ENCODE assay signal across 9 cellular contexts in genomic region chr12:116532428-116532827, GRCh38. TPM values are rescaled to one million over a fixed set of nuclear protein-coding genes. Genes with fewer than 3 reads are reported as not detected.
DNase-seq lines count a peak whose midpoint lies in the region; ATAC-seq, FAIRE-seq and TF ChIP-seq lines count a peak whose summit lies in the region.
"Had no signal": no experiment of that assay in that cellular context is flagged by ENCODE, and none has a peak within 500 bp of the region (broad histone marks: within the 10 kb centered on the region; RNA-seq: fewer than 3 reads in every experiment).

No MANE protein-coding gene starts in this region.

- TF ChIP-seq CTCF in CD8-positive, alpha-beta T cell (IDR thresholded peaks at IDR 0.05), result no peak
- TF ChIP-seq CTCF in GM12878 (IDR thresholded peaks at IDR 0.05 in 2 of 3, conservative IDR thresholded peaks at IDR 0.05 in 1 of 3; ENCODE audit: control insufficient read depth in 2 of 3, extremely low read depth in 1 of 3, insufficient read depth in 1 of 3, low read depth in 3 of 3, low read length in 3 of 3) (no peak), neural progenitor cell (IDR thresholded peaks at IDR 0.05) (no peak)

- in situ Hi-C loops in GM12878 (cut with MboI), result no loop called here

- H3K4me1 ChIP-seq in CD8-positive, alpha-beta T cell (ENCODE audit: insufficient read depth, low read length), result peaks cover 12% of the 10 kb centered on the region
- H3K4me1 ChIP-seq in GM12878 (ENCODE audit: control insufficient read depth, insufficient read depth, low read length), result peaks cover 14% of the 10 kb centered on the region
- H3K4me1 ChIP-seq in neural progenitor cell, result peaks cover 13% of the 10 kb centered on the region

- peaks cover 3% of the 10 kb centered on the region for H3K27me3 Mint-ChIP-seq in CD8-positive, alpha-beta T cell (ENCODE audit: low read depth)
- H3K27me3 Mint-ChIP-seq in IgD-negative memory B cell, result no peaks in the 10 kb centered on the region
- H3K27me3 Mint-ChIP-seq in neural progenitor cell (ENCODE audit: insufficient read depth, low read depth), result peaks cover 2% of the 10 kb centered on the region

- TF ChIP-seq POLR2A in GM12878 (IDR thresholded peaks at IDR 0.05; ENCODE audit: low read depth, low read length), result no peak

- RAD21 ChIA-PET in GM12878 (lab: Charles Lee; ENCODE audit: unreplicated experiment), result interaction anchor here (2.7 kb wide), 1 partner anchor 27 kb away, joined by 25 read pairs; the partner anchor contains the start of gene MAP1LC3B2

- SMC1A ChIA-PET in GM12878 (lab: Charles Lee; ENCODE audit: uncharacterized antibody, unreplicated experiment), result no interaction called here

- CTCF ChIA-PET in CD8-positive, alpha-beta T cell (lab: Charles Lee), result interaction anchor here (0.6 kb wide), 1 partner anchor 68 kb away, joined by 3 read pairs; no protein-coding TSS in a partner anchor
- CTCF ChIA-PET in GM12878 (lab: Yijun Ruan, JAX), result interaction anchor here (0.8 to 1.0 kb wide), 2 partner anchors 10 to 28 kb away, joined by 3 read pairs; no protein-coding TSS in a partner anchor

- WGBS in GM12878 (ENCODE audit: insufficient coverage, insufficient replicate concordance, low lambda C conversion rate, missing lambda C conversion rate), result 46% methylated on average over 4 of the region's 4 CpGs

- DNase-seq in CD8-positive, alpha-beta T cell, result no peak
- DNase-seq in GM12878 (ENCODE audit: low read depth, low spot score), result no peak
- DNase-seq in neural progenitor cell (ENCODE audit: low spot score), result no peak
- DNase-seq in effector CD8-positive, alpha-beta T cell (lab: John Stamatoyannopoulos, UW), result no peak
- DNase-seq in NCI-H1694 (lab: John Stamatoyannopoulos, UW), result no peak

- TF ChIP-seq RAD21 in GM12878 (IDR thresholded peaks at IDR 0.05; ENCODE audit: insufficient read depth, low read depth, low read length), result no peak; the same call in 1 of the 2 replicates

- no peaks in the 10 kb centered on the region for H3K27me3 ChIP-seq in CD8-positive, alpha-beta T cell (ENCODE audit: insufficient read depth, low read length)
- H3K27me3 ChIP-seq in GM12878 (replicated peaks in 1 of 2; ENCODE audit: control insufficient read depth in 2 of 2, insufficient read depth in 2 of 2, low read length in 1 of 2) (no peaks in the 10 kb centered on the region; a peak in 1 of 4 replicates), neural progenitor cell (no peaks in the 10 kb centered on the region)

- H3K79me2 ChIP-seq in GM12878 (ENCODE audit: control insufficient read depth, insufficient read depth, low read length), result no peaks in the 10 kb centered on the region
- no peaks in the 10 kb centered on the region for H3K79me2 ChIP-seq in neural progenitor cell (ENCODE audit: low read depth)

- no peak overlapping the region for H3K27ac Mint-ChIP-seq in CD8-positive, alpha-beta T cell
- H3K27ac Mint-ChIP-seq in IgD-negative memory B cell (peak overlapping the region; percentile 10 to 33 (median 18)), neural progenitor cell (peak overlapping the region; percentile 76)

- peaks cover 18% of the 10 kb centered on the region for H3K4me1 Mint-ChIP-seq in CD8-positive, alpha-beta T cell (ENCODE audit: low read depth)
- H3K4me1 Mint-ChIP-seq in IgD-negative memory B cell (peaks cover 10 to 21% (median 12%) of the 10 kb centered on the region in 3 donors), neural progenitor cell (peaks cover 52% of the 10 kb centered on the region)

- H3K4me2 ChIP-seq in GM12878 (ENCODE audit: control insufficient read depth, insufficient read depth) (no peak overlapping the region), neural progenitor cell (peak overlapping the region; percentile 88)

- no peak for TF ChIP-seq EP300 in GM12878 (IDR thresholded peaks at IDR 0.05; ENCODE audit: borderline replicate concordance in 1 of 2, control insufficient read depth in 1 of 2, low read depth in 2 of 2, low read length in 2 of 2)

- POLR2A ChIA-PET in CD8-positive, alpha-beta T cell (lab: Charles Lee), result interaction anchor here (0.6 kb wide), 2 partner anchors 20 to 173 kb away, joined by 3 read pairs; no protein-coding TSS in a partner anchor
- POLR2A ChIA-PET in GM12878 (lab: Charles Lee), result no interaction called here

- BruUV-seq in GM12878 (replicated peaks; lab: Mats Ljungman, UMichigan), result no TSS peak

- H3K27ac ChIP-seq in CD8-positive, alpha-beta T cell (ENCODE audit: low read depth, low read length), result no peak overlapping the region
- no peak overlapping the region for H3K27ac ChIP-seq in GM12878 (ENCODE audit: control insufficient read depth, insufficient read depth)
- H3K27ac ChIP-seq in neural progenitor cell, result no peak overlapping the region

- no peaks in the 10 kb centered on the region for H3K9me3 Mint-ChIP-seq in CD8-positive, alpha-beta T cell
- H3K9me3 Mint-ChIP-seq in IgD-negative memory B cell (no peaks in the 10 kb centered on the region), neural progenitor cell (no peaks in the 10 kb centered on the region)

- no peaks in the 10 kb centered on the region for H3K36me3 Mint-ChIP-seq in CD8-positive, alpha-beta T cell
- H3K36me3 Mint-ChIP-seq in IgD-negative memory B cell (peaks cover 6% of the 10 kb centered on the region), neural progenitor cell (no peaks in the 10 kb centered on the region)

- intact Hi-C loops in CD8-positive, alpha-beta T cell (cut with DNase I, micrococcal nuclease), result loop anchor here (5.0 to 10.0 kb wide), 6 partner anchors 60 to 382 kb away; partner anchors contain the start of genes FBXW8 (in 1 of the 2), MED13L (in 1 of the 2), RNFT2 (in 1 of the 2) and SPRING1 (in 1 of the 2)
- intact Hi-C loops in GM12878 (cut with micrococcal nuclease; ENCODE audit: unreplicated experiment), result no loop called here

- no peak for FAIRE-seq in GM12878 (lab: Jason Lieb, UNC)
- FAIRE-seq: endometrium had no signal

- peak overlapping the region; percentile 92 for H3K4me3 Mint-ChIP-seq in CD8-positive, alpha-beta T cell
- H3K4me3 Mint-ChIP-seq in IgD-negative memory B cell (peak overlapping the region; percentile 51 to 99 (median 92)), neural progenitor cell (peak overlapping the region; percentile 97)

- no peak for ATAC-seq in CD8-positive, alpha-beta T cell
- ATAC-seq in GM12878 (no peak), HG02970 (IDR thresholded peaks at IDR 0.05; ENCODE audit: low FRiP score, unreplicated experiment) (no peak)

- peaks cover 8% of the 10 kb centered on the region for H3F3A ChIP-seq in neural progenitor cell (ENCODE audit: low read depth)

- H2AFZ ChIP-seq in GM12878 (ENCODE audit: control insufficient read depth, low read depth, low read length) (no peak overlapping the region), neural progenitor cell (replicated peaks) (no peak overlapping the region)

- H3K9ac ChIP-seq in GM12878 (ENCODE audit: control insufficient read depth, insufficient read depth, low read length) (no peak overlapping the region), neural progenitor cell (no peak overlapping the region)

- H3K36me3 ChIP-seq in CD8-positive, alpha-beta T cell (ENCODE audit: insufficient read depth, low read length), result no peaks in the 10 kb centered on the region
- H3K36me3 ChIP-seq in GM12878 (ENCODE audit: control insufficient read depth in 2 of 2, insufficient read depth in 2 of 2, low read length in 1 of 2) (no peaks in the 10 kb centered on the region), neural progenitor cell (no peaks in the 10 kb centered on the region)

- no peaks in the 10 kb centered on the region for H3K9me3 ChIP-seq in CD8-positive, alpha-beta T cell (ENCODE audit: low read length)
- H3K9me3 ChIP-seq in GM12878 (replicated peaks; ENCODE audit: control insufficient read depth, insufficient read depth, low read length) (no peaks in the 10 kb centered on the region; the same call in 2 of the 3 replicates), neural progenitor cell (ENCODE audit: low read depth) (no peaks in the 10 kb centered on the region)

- H4K20me1 ChIP-seq in GM12878 (ENCODE audit: control insufficient read depth, insufficient read depth) (no peaks in the 10 kb centered on the region), neural progenitor cell (ENCODE audit: low read depth) (no peaks in the 10 kb centered on the region)

- no peak overlapping the region for H3K4me3 ChIP-seq in CD8-positive, alpha-beta T cell (ENCODE audit: low read depth, low read length)
- no peak overlapping the region for H3K4me3 ChIP-seq in GM12878
- H3K4me3 ChIP-seq in neural progenitor cell, result no peak overlapping the region

TF ChIP-seq in GM12878, 131 proteins besides CTCF, POLR2A, EP300 and RAD21:
- peak; percentile 57; the same call in 1 of the 2 replicates for TF ChIP-seq YY1 (IDR thresholded peaks at IDR 0.05; ENCODE audit: low read depth, low read length)
- TF ChIP-seq LARP7 (IDR thresholded peaks at IDR 0.05), result no peak
- no peak for TF ChIP-seq GABPA (IDR thresholded peaks at IDR 0.05; ENCODE audit: low read depth)
TF ChIP-seq in GM12878: peak in this region for 1.

RNA-seq across cellular contexts. Expression of gene MAP1LC3B2, which starts 26.8 kb away (rescaled TPM):
- 1 to 10 TPM in 1 of 2 experiments, under 1 TPM in 1; 0.97 to 1.3 TPM for total RNA-seq in CD8-positive, alpha-beta T cell
- polyA plus RNA-seq in IgD-negative memory B cell (6.9 TPM), GM12878 (2011; rRNA removed) (1.6 and 2.2 TPM in 2 replicates), GM12878 (2014; fragmentation: Illumina TruSeq; extraction: Trizol) (0.25 and 0.41 TPM in 2 replicates), GM12878 (2014; fragmentation: Nextera tagmentation; extraction: Ambion mirVana) (under 1 TPM; 0.23 to 0.40 TPM), GM12878 (2014; rRNA removed) (0.27 and 0.72 TPM in 2 replicates), GM12878 (2016; fragmentation: Nextera tagmentation; extraction: Ambion mirVana) (1 to 10 TPM; 2.7 TPM)
- 13.5 and 16.8 TPM in 2 replicates for total RNA-seq in GM12878 (2013; cell fraction: nucleolus; rRNA removed)
- total RNA-seq in GM12878 (2014; rRNA removed) (not detected in 2 replicates), GM12878 (2014; rRNA removed; fragmentation: Illumina TruSeq; extraction: Trizol) (not detected in 2 replicates), GM12878 (2021) (1.8 TPM in 1 of 2 replicates, not detected in the other), neural progenitor cell (ENCODE audit: low replicate concordance) (0.39 and 1.5 TPM in 2 replicates)
- polyA plus RNA-seq in GM12878 (2011; ENCODE audit: low read depth), result 1.7 TPM
- polyA plus RNA-seq in GM12878 (2011; cell fraction: cytosol; rRNA removed), result 0.99 and 1.3 TPM in 2 replicates
- polyA plus RNA-seq in GM12878 (2011; cell fraction: nucleus; rRNA removed), result 5.0 and 6.6 TPM in 2 replicates
- 2.5 and 4.9 TPM in 2 replicates for polyA plus RNA-seq in GM12878 (2012)
- polyA minus RNA-seq in GM12878 (2011; rRNA and poly(A)+ RNA removed), result 0.95 and 1.5 TPM in 2 replicates
- polyA minus RNA-seq in GM12878 (2011; cell fraction: cytosol; rRNA and poly(A)+ RNA removed), result 2.8 TPM in 1 of 2 replicates, not detected in the other
- polyA minus RNA-seq in GM12878 (2011; cell fraction: nucleus; rRNA and poly(A)+ RNA removed), result not detected in 2 replicates
- total RNA-seq: skeletal muscle tissue had no signal
